21 cellular contexts compared by ENCODE assay signal in genomic region chr18:12098389-12098788, GRCh38.
DNase-seq lines count a peak whose midpoint lies in the region; ATAC-seq and TF ChIP-seq lines count a peak whose summit lies in the region.
"Had no signal": no experiment of that assay in that cellular context is flagged by ENCODE, and none has a peak within 500 bp of the region (broad histone marks: within the 10 kb centered on the region; RNA-seq: fewer than 3 reads in every experiment).

No MANE protein-coding gene starts in this region.

- no peak overlapping the region; the same call in 1 of the 2 replicates for H2AFZ ChIP-seq in OCI-LY3 (ENCODE audit: low read depth, low read length)

- no peak for TF ChIP-seq CTCF in OCI-LY3 (IDR thresholded peaks at IDR 0.05; ENCODE audit: low read depth, low read length)

- H3K27me3 ChIP-seq in OCI-LY3 (ENCODE audit: low read depth, low read length): peaks cover 11% of the 10 kb centered on the region; the same call in 1 of the 2 replicates

- H3K27ac ChIP-seq in OCI-LY3 (ENCODE audit: low read length): no peak overlapping the region

- H3K4me2 ChIP-seq in OCI-LY3 (ENCODE audit: low read length): peak overlapping the region; percentile 25

- H3K27me3 Mint-ChIP-seq in stimulated activated naive CD8-positive, alpha-beta T cell treated with anti-CD3 and anti-CD28 coated beads, Interleukin-15, amount 100 ng/mL, for 72 hours: peaks cover 29% of the 10 kb centered on the region

- H3K9me3 Mint-ChIP-seq in stimulated activated naive CD8-positive, alpha-beta T cell treated with anti-CD3 and anti-CD28 coated beads, Interleukin-15, amount 100 ng/mL, for 72 hours: peaks cover 0 to 6% of the 10 kb centered on the region in 2 donors

- no peaks in the 10 kb centered on the region for H3K9me3 ChIP-seq in OCI-LY3 (ENCODE audit: insufficient read depth, low read length)
- H3K9me3 ChIP-seq: MG63 had no signal

- no peaks in the 10 kb centered on the region for H3K4me1 Mint-ChIP-seq in stimulated activated naive CD8-positive, alpha-beta T cell treated with anti-CD3 and anti-CD28 coated beads, Interleukin-15, amount 100 ng/mL, for 72 hours
- H3K4me1 Mint-ChIP-seq: CD14-positive monocyte had no signal

- no peak overlapping the region for H3K27ac Mint-ChIP-seq in stimulated activated naive CD8-positive, alpha-beta T cell treated with anti-CD3 and anti-CD28 coated beads, Interleukin-15, amount 100 ng/mL, for 72 hours
- H3K27ac Mint-ChIP-seq: CD14-positive monocyte had no signal

- peaks cover 25% of the 10 kb centered on the region for H3K4me1 ChIP-seq in OCI-LY3 (ENCODE audit: low read length)

- peak; percentile 48 for ATAC-seq in stimulated activated naive CD8-positive, alpha-beta T cell treated with anti-CD3 and anti-CD28 coated beads, Interleukin-15, amount 100 ng/mL, for 72 hours
- ATAC-seq in stimulated activated naive CD8-positive, alpha-beta T cell treated with anti-CD3 and anti-CD28 coated beads, Interleukin-15, Interleukin-2, amounts not matched to agents 100 U/mL and 50 U/mL, for 24 hours: no peak
- ATAC-seq in GM21786 (IDR thresholded peaks at IDR 0.05; ENCODE audit: unreplicated experiment) (peak; percentile 66), HG02884 (IDR thresholded peaks at IDR 0.05; ENCODE audit: unreplicated experiment) (no peak), HG03521 (IDR thresholded peaks at IDR 0.05; ENCODE audit: unreplicated experiment) (no peak)
- ATAC-seq: Panc1, Right ventricle myocardium inferior had no signal

- DNase-seq in stimulated activated naive CD8-positive, alpha-beta T cell treated with anti-CD3 and anti-CD28 coated beads, Interleukin-15, amount 100 ng/mL, for 72 hours: no peak
- no peak for DNase-seq in stimulated activated naive CD8-positive, alpha-beta T cell treated with anti-CD3 and anti-CD28 coated beads, Interleukin-15, Interleukin-2, amounts not matched to agents 100 U/mL and 50 U/mL, for 24 hours
- DNase-seq in CD1c-positive myeloid dendritic cell (ENCODE audit: extremely low spot score): no peak
- DNase-seq: AML-193, COR-L47, GF-D8, H7, IMR-90, Karpas-422, MG63, NCI-H1092 treated with DMSO at 0.1 percent for 48 hours, NCI-H2081 treated with DMSO at 0.1 percent for 48 hours, NCI-H2227 treated with DMSO at 0.1 percent for 48 hours, NCI-H524 treated with DMSO at 0.1 percent for 48 hours had no signal

- no peak overlapping the region for H3K4me3 ChIP-seq in OCI-LY3 (ENCODE audit: low read length)
- H3K4me3 ChIP-seq: MG63 had no signal

- no peaks in the 10 kb centered on the region for H4K20me1 ChIP-seq in OCI-LY3 (ENCODE audit: insufficient read depth, low read length)

- no peak overlapping the region for H3K4me3 Mint-ChIP-seq in stimulated activated naive CD8-positive, alpha-beta T cell treated with anti-CD3 and anti-CD28 coated beads, Interleukin-15, amount 100 ng/mL, for 72 hours
- H3K4me3 Mint-ChIP-seq: CD14-positive monocyte had no signal

- H3K9ac ChIP-seq in OCI-LY3 (ENCODE audit: low read length): no peak overlapping the region

- no peaks in the 10 kb centered on the region for H3K79me2 ChIP-seq in OCI-LY3 (ENCODE audit: low read length)

- no peaks in the 10 kb centered on the region for H3K36me3 ChIP-seq in OCI-LY3 (replicated peaks; ENCODE audit: low read depth, low read length)
- H3K36me3 ChIP-seq: MG63 had no signal

Comparison
In these comparisons a context has a peak if more than half of its experiments do, and no peak if none do; other contexts are left out.
1. ATAC-seq: peak in stimulated activated naive CD8-positive, alpha-beta T cell treated with anti-CD3 and anti-CD28 coated beads, Interleukin-15, amount 100 ng/mL, for 72 hours (single experiment) and GM21786 (single experiment); none in stimulated activated naive CD8-positive, alpha-beta T cell treated with anti-CD3 and anti-CD28 coated beads, Interleukin-15, Interleukin-2, amounts not matched to agents 100 U/mL and 50 U/mL, for 24 hours (single experiment), HG02884 (single experiment) and HG03521 (single experiment).